Comparison of ENCODE assay signal across 1 cellular context in genomic region chr11:125062931-125063428, GRCh38.
A peak's percentile ranks its signal among the peaks of the same experiment; 100 is the strongest.
TF ChIP-seq lines count a peak whose summit lies in the region.

TSS of gene SLC37A2 (plus strand) at chr11:125063305. CDS start at chr11:125063368, 63 bp downstream.

TF ChIP-seq in H1, 55 proteins besides CTCF, POLR2A, EP300 and RAD21 (continued from another document):
- peak; percentile 62 for TF ChIP-seq TAF1 (IDR thresholded peaks at IDR 0.05; ENCODE audit: low read depth, low read length)
- no peak for TF ChIP-seq ASH2L (IDR thresholded peaks at IDR 0.05; ENCODE audit: low read length)
- peak; percentile 42; the same call in 1 of the 2 replicates for TF ChIP-seq USF2 (IDR thresholded peaks at IDR 0.05; ENCODE audit: low read length)
- TF ChIP-seq POLR2AphosphoS5 (IDR thresholded peaks at IDR 0.05; ENCODE audit: low read depth, low read length) = 0 out of 2 replicates have a peak, but pooled peaks have one; percentile 39
- peak; percentile 62 for TF ChIP-seq CREB1 (IDR thresholded peaks at IDR 0.05)
- TF ChIP-seq GABPA (IDR thresholded peaks at IDR 0.05; ENCODE audit: borderline replicate concordance, insufficient read depth, low read length) = no peak
TF ChIP-seq in H1: peak in this region for 7.
